ENCODE assay signal across 8 cellular contexts in genomic region chr6:37169458-37170272, GRCh38. TPM values are rescaled to one million over a fixed set of nuclear protein-coding genes. Genes with fewer than 3 reads are reported as not detected.
DNase-seq lines count a peak whose midpoint lies in the region; ATAC-seq, FAIRE-seq and TF ChIP-seq lines count a peak whose summit lies in the region.

Gene PIM1, plus strand, starts transcription at chr6:37170152. Its CDS starts 424 bp downstream, at chr6:37170576.

- H3K36me3 ChIP-seq in WERI-Rb-1 (peaks cover 27% of the 10 kb centered on the region), breast epithelium (no peaks in the 10 kb centered on the region), iPS-20b (ENCODE audit: insufficient read depth, low read depth, low read length) (peaks cover 27% of the 10 kb centered on the region)

- no peaks in the 10 kb centered on the region for H3K27me3 ChIP-seq in WERI-Rb-1 (ENCODE audit: insufficient read depth, low read depth, severe bottlenecking)
- no peaks in the 10 kb centered on the region for H3K27me3 ChIP-seq in breast epithelium
- peaks cover 5% of the 10 kb centered on the region; the same call in 1 of the 2 replicates for H3K27me3 ChIP-seq in iPS-20b (ENCODE audit: insufficient read depth, low read length)

- H3K4me1 ChIP-seq in A549 (peaks cover 21% of the 10 kb centered on the region), breast epithelium (peaks cover 0 to 7% of the 10 kb centered on the region in 2 donors), iPS-20b (ENCODE audit: insufficient read depth, low read length) (peaks cover 17% of the 10 kb centered on the region)

- TF ChIP-seq CTCF in A549 (IDR thresholded peaks at IDR 0.05) (no peak), WERI-Rb-1 (IDR thresholded peaks at IDR 0.05; ENCODE audit: low read depth, low read length) (no peak), breast epithelium (IDR thresholded peaks at IDR 0.05) (no peak)

- no CpG with 5 or more reads among the region's 95 CpGs for WGBS in A549 (ENCODE audit: missing lambda C conversion rate)

- TF ChIP-seq EP300 in A549 (IDR thresholded peaks at IDR 0.05) = no peak

- peak; percentile 56 for TF ChIP-seq POLR2A in A549 (IDR thresholded peaks at IDR 0.05; ENCODE audit: low read length)
- no peak for TF ChIP-seq POLR2A in breast epithelium (IDR thresholded peaks at IDR 0.05)

- H3K4me2 ChIP-seq in A549 = peak within 1 kb of the TSS; percentile 93

- peak; percentile 77 for ATAC-seq in A549
- ATAC-seq in GM18861 (IDR thresholded peaks at IDR 0.05; ENCODE audit: unreplicated experiment) = peak; percentile 38
- peak; percentile 57 for ATAC-seq in HG03108 (IDR thresholded peaks at IDR 0.05; ENCODE audit: unreplicated experiment)

- H3K4me3 ChIP-seq in A549 = peak within 1 kb of the TSS; percentile 92
- H3K4me3 ChIP-seq in WERI-Rb-1 (ENCODE audit: low read depth, low read length) = peak within 1 kb of the TSS; percentile 89
- peak within 1 kb of the TSS; percentile 84 to 99 (median 89) for H3K4me3 ChIP-seq in breast epithelium
- peak within 1 kb of the TSS; percentile 84 for H3K4me3 ChIP-seq in iPS-20b (ENCODE audit: low read length)
- H3K4me3 ChIP-seq in skin epidermis = peak within 1 kb of the TSS; percentile 74 to 95 (median 92)

- FAIRE-seq in A549 (lab: Jason Lieb, UNC) = no peak

- CTCF ChIA-PET in A549 (lab: Yijun Ruan, JAX) = interaction anchor here (0.7 to 18.4 kb wide), 11 partner anchors 17 to 150 kb away, joined by 3 to 449 read pairs (median 6); no protein-coding TSS in a partner anchor

- TF ChIP-seq RAD21 in A549 (conservative IDR thresholded peaks at IDR 0.05 in 1 of 2, IDR thresholded peaks at IDR 0.05 in 1 of 2) = 0 out of 5 replicates have a peak, but pooled peaks of 1 of the 2 experiments have one; percentile 7

- DNase-seq in A549 (ENCODE audit: low read depth in 1 of 2, low spot score in 1 of 2) = peak; percentile 85 to 96
- peak; percentile 98 for DNase-seq in NCI-H2227 (lab: John Stamatoyannopoulos, UW; ENCODE audit: unreplicated experiment)
- peak; percentile 100 for DNase-seq in WERI-Rb-1
- peak; percentile 99 for DNase-seq in breast epithelium (ENCODE audit: low spot score in 2 of 2)

- intact Hi-C loops in breast epithelium (cut with DNase I; ENCODE audit: low total_unique reads) = loop anchor here (5.0 to 10.0 kb wide), 2 partner anchors 112 to 145 kb away; no protein-coding TSS in a partner anchor

- H3K9ac ChIP-seq in iPS-20b (ENCODE audit: low read depth, low read length) = peak within 1 kb of the TSS; percentile 92

- POLR2A ChIA-PET in A549 (lab: Yijun Ruan, JAX) = interaction anchor here (0.6 to 4.0 kb wide), 17 partner anchors 9 to 574 kb away, joined by 3 to 32 read pairs (median 5); no protein-coding TSS in a partner anchor

- peak within 1 kb of the TSS; percentile 94 to 97 for H3K27ac ChIP-seq in A549
- H3K27ac ChIP-seq in WERI-Rb-1 = peak within 1 kb of the TSS; percentile 91
- peak within 1 kb of the TSS; percentile 93 for H3K27ac ChIP-seq in breast epithelium
- H3K27ac ChIP-seq in iPS-20b (ENCODE audit: low read length) = peak within 1 kb of the TSS; percentile 92
- peak within 1 kb of the TSS; percentile 68 to 99 (median 94) for H3K27ac ChIP-seq in skin epidermis

- H3K9me3 ChIP-seq in A549 (no peaks in the 10 kb centered on the region), WERI-Rb-1 (ENCODE audit: severe bottlenecking) (peaks cover 3% of the 10 kb centered on the region), breast epithelium (no peaks in the 10 kb centered on the region), iPS-20b (ENCODE audit: insufficient read depth, low read depth, low read length) (no peaks in the 10 kb centered on the region)

TF ChIP-seq in A549, 52 proteins besides CTCF, POLR2A, EP300 and RAD21:
- TF ChIP-seq EHF (CRISPR knock-in tag; IDR thresholded peaks at IDR 0.05) (no peak), MAX (IDR thresholded peaks at IDR 0.05) (peak; percentile 66), BCL3 (IDR thresholded peaks at IDR 0.05) (0 out of 3 replicates have a peak, but pooled peaks have one; percentile 15), PBX3 (IDR thresholded peaks at IDR 0.05) (peak; percentile 70; the same call in 1 of the 2 replicates), RNF2 (IDR thresholded peaks at IDR 0.05; ENCODE audit: borderline replicate concordance, low read depth) (no peak), E2F6 (IDR thresholded peaks at IDR 0.05; ENCODE audit: borderline replicate concordance, low read depth) (peak; percentile 86), ATOH8 (CRISPR knock-in tag; IDR thresholded peaks at IDR 0.05; ENCODE audit: low read depth) (no peak), JUN (IDR thresholded peaks at IDR 0.05) (peak; percentile 26 to 53; a peak in 2 of 5 replicates), HOXB5 (CRISPR knock-in tag; IDR thresholded peaks at IDR 0.05) (0 out of 2 replicates have a peak, but pooled peaks have one; percentile 24)
TF ChIP-seq in A549: peak in this region for 6.

RNA-seq across cellular contexts. Expression of gene PIM1, which starts in this region (rescaled TPM):
- polyA plus RNA-seq in A549 (2011; rRNA removed) (19.0 and 21.9 TPM in 2 replicates), A549 (2017; fragmentation: RNase III; extraction: RNeasy Plus Mini Kit Qiagen cat#74134 plus additional on column Dnase treatment) (12.3 to 16.6 TPM (median 15.4 TPM) in 3 replicates)
- 24.5 and 35.6 TPM in 2 replicates for polyA plus RNA-seq in A549 (2012; cell fraction: cytosol; rRNA removed)
- polyA plus RNA-seq in A549 (2012; cell fraction: nucleus; rRNA removed) = 78.3 and 86.2 TPM in 2 replicates
- 28.6 and 29.4 TPM in 2 replicates for polyA minus RNA-seq in A549 (2011; rRNA and poly(A)+ RNA removed)
- 10 to 100 TPM; 17.4 to 56.0 (median 31.6) TPM for total RNA-seq in breast epithelium

Comparison
In these comparisons a context has a peak if more than half of its experiments do, and no peak if none do; other contexts are left out.
1. Peak in every context shown above with its lines: DNase-seq, ATAC-seq, H3K4me3 ChIP-seq and H3K27ac ChIP-seq.